In the genomic region with DNA sequence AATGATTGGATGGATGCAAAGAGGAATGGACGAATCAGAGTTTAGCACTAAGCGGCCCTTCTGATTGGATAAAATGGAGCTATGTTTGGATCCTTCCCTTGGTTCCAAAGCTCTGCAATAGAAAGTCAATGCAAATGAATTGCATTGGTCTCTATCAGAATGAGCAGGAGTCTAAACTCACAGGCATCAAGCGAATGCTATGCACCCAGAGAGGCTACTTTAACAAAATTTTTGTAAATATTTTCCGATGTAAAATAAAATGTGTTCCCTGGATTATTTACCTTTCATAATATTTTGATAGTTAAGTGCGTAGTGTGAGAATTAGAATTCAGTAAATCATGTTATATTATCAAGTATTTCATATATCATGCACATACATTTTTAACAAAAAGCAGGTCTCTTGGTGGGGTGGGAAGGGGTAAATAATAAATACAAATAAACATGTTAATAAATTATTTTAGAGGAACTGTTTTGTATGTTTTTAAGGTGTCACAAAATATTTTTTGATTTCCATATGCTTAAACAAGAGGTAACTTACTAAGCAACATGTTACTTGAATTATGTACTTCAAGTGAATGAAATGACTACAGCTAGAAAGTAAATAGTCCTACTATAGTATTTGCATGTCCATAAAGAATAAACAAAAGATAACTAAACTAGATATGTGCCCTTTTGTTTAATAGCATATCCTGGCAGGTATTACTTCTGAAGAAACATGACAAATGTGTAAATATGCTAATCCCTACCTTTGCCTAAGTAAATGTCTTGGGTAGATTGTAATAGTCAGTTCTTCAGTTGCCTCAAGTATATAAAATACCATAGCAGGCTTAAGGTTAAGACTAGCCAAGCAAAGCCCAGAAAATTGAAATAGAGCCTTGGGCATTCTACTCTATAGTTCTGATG, we compare ENCODE assay signal across 8 cellular contexts. TPM values are rescaled to one million over a fixed set of nuclear protein-coding genes. Genes with fewer than 3 reads are reported as not detected.
A peak's percentile ranks its signal among the peaks of the same experiment; 100 is the strongest.
DNase-seq lines count a peak whose midpoint lies in the region; ATAC-seq and TF ChIP-seq lines count a peak whose summit lies in the region.

No MANE protein-coding gene starts in this region.

- peaks cover 4 to 49% (median 38%) of the 10 kb centered on the region in 4 donors for H3K4me1 ChIP-seq in tibial artery

- intact Hi-C loops in tibial artery (cut with DNase I; ENCODE audit: low total_unique reads), result no loop called here

- H3K27me3 Mint-ChIP-seq in activated naive CD4-positive, alpha-beta T cell treated with anti-CD3 and anti-CD28 coated beads, Interleukin-2, amount 10 ng/mL, durations not matched to agents 7 days and 5 days, result peaks cover 9% of the 10 kb centered on the region
- no peaks in the 10 kb centered on the region for H3K27me3 Mint-ChIP-seq in activated naive CD8-positive, alpha-beta T cell treated with anti-CD3 and anti-CD28 coated beads, Interleukin-2, amount 10 ng/mL, durations not matched to agents 7 days and 5 days
- H3K27me3 Mint-ChIP-seq in memory B cell, result no peaks in the 10 kb centered on the region

- no peaks in the 10 kb centered on the region for H3K9me3 ChIP-seq in tibial artery

- peaks cover 34 to 42% (median 36%) of the 10 kb centered on the region in 3 donors for H3K36me3 ChIP-seq in tibial artery

- peak overlapping the region; percentile 99 for H3K27ac Mint-ChIP-seq in activated naive CD4-positive, alpha-beta T cell treated with anti-CD3 and anti-CD28 coated beads, Interleukin-2, amount 10 ng/mL, durations not matched to agents 7 days and 5 days
- H3K27ac Mint-ChIP-seq in activated naive CD8-positive, alpha-beta T cell treated with anti-CD3 and anti-CD28 coated beads, Interleukin-2, amount 10 ng/mL, durations not matched to agents 7 days and 5 days, result peak overlapping the region; percentile 99
- H3K27ac Mint-ChIP-seq in memory B cell, result peak overlapping the region; percentile 100

- ATAC-seq in activated naive CD8-positive, alpha-beta T cell treated with anti-CD3 and anti-CD28 coated beads, Interleukin-2, amount 10 ng/mL, durations not matched to agents 7 days and 5 days (ENCODE audit: low read depth), result no peak
- no peak for ATAC-seq in memory B cell (ENCODE audit: low read depth)
- ATAC-seq in GM21619 (IDR thresholded peaks at IDR 0.05; ENCODE audit: unreplicated experiment), result no peak
- no peak for ATAC-seq in HG03521 (IDR thresholded peaks at IDR 0.05; ENCODE audit: unreplicated experiment)

- no peak overlapping the region for H3K4me3 ChIP-seq in tibial artery

- POLR2A ChIA-PET in activated naive CD8-positive, alpha-beta T cell treated with anti-CD3 and anti-CD28 coated beads, Interleukin-2, amount 10 ng/mL, durations not matched to agents 7 days and 5 days (lab: Charles Lee), result interaction anchor here (0.6 to 7.8 kb wide), 44 partner anchors 9 to 635 kb away, joined by 3 to 129 read pairs (median 4); a partner anchor contains a TSS
- POLR2A ChIA-PET in HEK293T (lab: Yijun Ruan, JAX), result interaction anchor here (0.5 to 8.1 kb wide), 93 partner anchors 10 to 769 kb away, joined by 3 to 206 read pairs (median 4); a partner anchor contains a TSS

- peaks cover 39% of the 10 kb centered on the region for H3K36me3 Mint-ChIP-seq in activated naive CD4-positive, alpha-beta T cell treated with anti-CD3 and anti-CD28 coated beads, Interleukin-2, amount 10 ng/mL, durations not matched to agents 7 days and 5 days
- H3K36me3 Mint-ChIP-seq in activated naive CD8-positive, alpha-beta T cell treated with anti-CD3 and anti-CD28 coated beads, Interleukin-2, amount 10 ng/mL, durations not matched to agents 7 days and 5 days, result peaks cover 34% of the 10 kb centered on the region
- peaks cover 15% of the 10 kb centered on the region for H3K36me3 Mint-ChIP-seq in memory B cell

- H3K27ac ChIP-seq in tibial artery, result peak overlapping the region; percentile 39 to 99

- H3K9me3 Mint-ChIP-seq in activated naive CD4-positive, alpha-beta T cell treated with anti-CD3 and anti-CD28 coated beads, Interleukin-2, amount 10 ng/mL, durations not matched to agents 7 days and 5 days, result no peaks in the 10 kb centered on the region
- no peaks in the 10 kb centered on the region for H3K9me3 Mint-ChIP-seq in activated naive CD8-positive, alpha-beta T cell treated with anti-CD3 and anti-CD28 coated beads, Interleukin-2, amount 10 ng/mL, durations not matched to agents 7 days and 5 days
- H3K9me3 Mint-ChIP-seq in memory B cell, result no peaks in the 10 kb centered on the region

- H3K4me1 Mint-ChIP-seq in activated naive CD4-positive, alpha-beta T cell treated with anti-CD3 and anti-CD28 coated beads, Interleukin-2, amount 10 ng/mL, durations not matched to agents 7 days and 5 days, result peaks cover 65% of the 10 kb centered on the region
- peaks cover 44% of the 10 kb centered on the region for H3K4me1 Mint-ChIP-seq in activated naive CD8-positive, alpha-beta T cell treated with anti-CD3 and anti-CD28 coated beads, Interleukin-2, amount 10 ng/mL, durations not matched to agents 7 days and 5 days
- peaks cover 28% of the 10 kb centered on the region for H3K4me1 Mint-ChIP-seq in memory B cell

- no peak for DNase-seq in activated naive CD4-positive, alpha-beta T cell treated with anti-CD3 and anti-CD28 coated beads, Interleukin-2, amount 10 ng/mL, durations not matched to agents 7 days and 5 days
- DNase-seq in activated naive CD4-positive, alpha-beta T cell treated with anti-CD3 and anti-CD28 coated beads, Interleukin-2, amount 50 U/mL, for 16 hours, result no peak
- DNase-seq in activated naive CD8-positive, alpha-beta T cell treated with anti-CD3 and anti-CD28 coated beads, Interleukin-2, amount 10 ng/mL, durations not matched to agents 7 days and 5 days, result no peak
- DNase-seq in memory B cell (ENCODE audit: low spot score in 2 of 2) (no peak), tibial artery (no peak), HEK293T (ENCODE audit: extremely low spot score) (no peak)

- no peak for TF ChIP-seq CTCF in tibial artery (IDR thresholded peaks at IDR 0.05)

- H3K27me3 ChIP-seq in tibial artery, result no peaks in the 10 kb centered on the region

- peak overlapping the region; percentile 94 for H3K4me3 Mint-ChIP-seq in activated naive CD4-positive, alpha-beta T cell treated with anti-CD3 and anti-CD28 coated beads, Interleukin-2, amount 10 ng/mL, durations not matched to agents 7 days and 5 days
- H3K4me3 Mint-ChIP-seq in activated naive CD8-positive, alpha-beta T cell treated with anti-CD3 and anti-CD28 coated beads, Interleukin-2, amount 10 ng/mL, durations not matched to agents 7 days and 5 days, result peak overlapping the region; percentile 99
- peak overlapping the region; percentile 96 for H3K4me3 Mint-ChIP-seq in memory B cell

- CTCF ChIA-PET in activated naive CD4-positive, alpha-beta T cell treated with anti-CD3 and anti-CD28 coated beads, Interleukin-2, amount 10 ng/mL, durations not matched to agents 7 days and 5 days (lab: Charles Lee), result interaction anchor here (2.0 kb wide), 1 partner anchor 50 kb away, joined by 5 read pairs; no protein-coding TSS in a partner anchor
- CTCF ChIA-PET in HEK293T (lab: Yijun Ruan, JAX), result interaction anchor here (0.6 to 1.9 kb wide), 4 partner anchors 15 to 125 kb away, joined by 3 to 7 read pairs (median 4); a partner anchor contains a TSS

TF ChIP-seq in HEK293T, 16 proteins besides CTCF, POLR2A, EP300 and RAD21:
- no peak for TF ChIP-seq LEF1 (IDR thresholded peaks at IDR 0.05; ENCODE audit: borderline replicate concordance)

RNA-seq across cellular contexts. Expression of a gene that starts 4.4 kb away (rescaled TPM):
- 10 to 100 TPM; 37.4 to 39.8 TPM for total RNA-seq in activated naive CD8-positive, alpha-beta T cell treated with anti-CD3 and anti-CD28 coated beads, Interleukin-2, amount 10 ng/mL, durations not matched to agents 7 days and 5 days

RNA-seq across cellular contexts. Expression of a gene that starts 15.2 kb away (rescaled TPM):
- total RNA-seq in activated naive CD8-positive, alpha-beta T cell treated with anti-CD3 and anti-CD28 coated beads, Interleukin-2, amount 10 ng/mL, durations not matched to agents 7 days and 5 days, result 10 to 100 TPM; 50.4 to 53.0 TPM

RNA-seq across cellular contexts. Expression of a gene that starts 59.0 kb away (rescaled TPM):
- total RNA-seq in activated naive CD8-positive, alpha-beta T cell treated with anti-CD3 and anti-CD28 coated beads, Interleukin-2, amount 10 ng/mL, durations not matched to agents 7 days and 5 days, result 1 to 10 TPM; 1.0 to 1.4 TPM
